12 cellular contexts compared by ENCODE assay signal in the genomic region with DNA sequence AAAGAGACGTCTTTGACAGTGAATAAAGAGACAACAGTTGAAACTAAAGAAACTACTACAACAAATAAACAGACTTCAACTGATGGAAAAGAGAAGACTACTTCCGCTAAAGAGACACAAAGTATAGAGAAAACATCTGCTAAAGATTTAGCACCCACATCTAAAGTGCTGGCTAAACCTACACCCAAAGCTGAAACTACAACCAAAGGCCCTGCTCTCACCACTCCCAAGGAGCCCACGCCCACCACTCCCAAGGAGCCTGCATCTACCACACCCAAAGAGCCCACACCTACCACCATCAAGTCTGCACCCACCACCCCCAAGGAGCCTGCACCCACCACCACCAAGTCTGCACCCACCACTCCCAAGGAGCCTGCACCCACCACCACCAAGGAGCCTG. TPM values are rescaled to one million over a fixed set of nuclear protein-coding genes. Genes with fewer than 3 reads are reported as not detected.
"Had no signal": no experiment of that assay in that cellular context is flagged by ENCODE, and none has a peak within 500 bp of the region (broad histone marks: within the 10 kb centered on the region; RNA-seq: fewer than 3 reads in every experiment).

No MANE protein-coding gene starts in this region.

- H3K27ac ChIP-seq: colonic mucosa, heart right ventricle had no signal

- H3K4me3 Mint-ChIP-seq: natural killer cell had no signal

- H3K36me3 Mint-ChIP-seq: natural killer cell had no signal

- H3K4me3 ChIP-seq: colonic mucosa, heart right ventricle had no signal

- H3K9me3 Mint-ChIP-seq: natural killer cell had no signal

- H3K9me3 ChIP-seq: colonic mucosa, heart right ventricle had no signal

- H3K27me3 ChIP-seq: colonic mucosa, heart right ventricle had no signal

- H3K27ac Mint-ChIP-seq: natural killer cell had no signal

- H3K36me3 ChIP-seq: colonic mucosa had no signal

- DNase-seq: colonic mucosa, heart right ventricle, natural killer cell, posterior cingulate gyrus, trophoblast cell had no signal

- ATAC-seq: activated CD4-positive, CD25-positive, alpha-beta regulatory T cell treated with anti-CD3 and anti-CD28 coated beads, Interleukin-2, amount 50 U/mL, for 24 hours; heart right ventricle; natural killer cell had no signal

- H3K4me1 ChIP-seq: colonic mucosa had no signal

- FAIRE-seq: endothelial cell of umbilical vein, frontal cortex, islet of Langerhans had no signal

RNA-seq across cellular contexts. Expression of gene PRG4, which starts 10.5 kb away (rescaled TPM):
- total RNA-seq: endothelial cell of umbilical vein, fibroblast of lung, lung microvascular endothelial cell, natural killer cell, skeletal muscle tissue had no signal
- polyA plus RNA-seq: endothelial cell of umbilical vein had no signal
